ENCODE assay signal across 16 cellular contexts in the genomic region with DNA sequence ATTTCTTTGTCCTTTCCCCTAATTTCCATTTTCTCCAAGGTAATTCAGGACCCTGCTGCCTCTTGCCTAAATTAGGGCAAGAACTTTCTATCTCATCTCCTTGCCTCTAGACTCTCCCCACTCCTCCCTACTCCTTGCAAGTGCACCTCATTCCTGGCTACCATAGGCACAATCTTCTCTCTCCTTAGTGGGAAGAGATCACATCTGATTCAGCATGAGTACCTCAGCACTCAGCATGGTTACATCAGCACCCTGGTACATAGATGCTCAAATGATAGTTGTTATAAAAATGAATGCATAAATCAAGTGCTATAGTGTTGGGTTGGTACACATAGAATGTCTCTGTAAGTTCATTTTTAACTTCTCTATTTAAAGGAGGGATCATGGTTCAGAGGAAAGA.
"Had no signal": no experiment of that assay in that cellular context is flagged by ENCODE, and none has a peak within 500 bp of the region (broad histone marks: within the 10 kb centered on the region; RNA-seq: fewer than 3 reads in every experiment).

No MANE protein-coding gene starts in this region.

- H3K27ac ChIP-seq: gastrocnemius medialis, psoas muscle, right lobe of liver, spleen, tibial nerve had no signal

- H3K36me3 ChIP-seq: gastrocnemius medialis, right lobe of liver, spleen, tibial nerve had no signal

- DNase-seq: effector memory CD4-positive, alpha-beta T cell; gastrocnemius medialis; glutamatergic neuron; natural killer cell; psoas muscle; retina; spleen; stimulated activated CD4-positive, alpha-beta T cell treated with anti-CD3 and anti-CD28 coated beads, Interleukin-15, amount 100 ng/mL, for 24 hours; stimulated activated CD4-positive, alpha-beta T cell treated with anti-CD3 and anti-CD28 coated beads, Interleukin-1b, Interleukin-23, amount 100 ng/mL, for 48 hours; stimulated activated CD4-positive, alpha-beta T cell treated with anti-CD3 and anti-CD28 coated beads, Interleukin-4, amount 100 ng/mL, for 24 hours had no signal

- H3K9me3 Mint-ChIP-seq: natural killer cell; stimulated activated memory B cell treated with anti-CD40 and anti-IgM and Interleukin-4, amounts not matched to agents 10 μg/mL and 1 μg/mL and 100 μg/mL, for 72 hours; stimulated activated naive CD8-positive, alpha-beta T cell treated with anti-CD3 and anti-CD28 coated beads, Interleukin-15, Interleukin-2, amounts not matched to agents 100 ng/mL and 50 ng/mL, for 24 hours had no signal

- H3K4me1 ChIP-seq: gastrocnemius medialis, psoas muscle had no signal

- H3K9me3 ChIP-seq: gastrocnemius medialis, psoas muscle, right lobe of liver, tibial nerve had no signal

- H3K4me3 Mint-ChIP-seq: mesothelial cell of epicardium; natural killer cell; stimulated activated memory B cell treated with anti-CD40 and anti-IgM and Interleukin-4, amounts not matched to agents 10 μg/mL and 1 μg/mL and 100 μg/mL, for 72 hours; stimulated activated naive CD8-positive, alpha-beta T cell treated with anti-CD3 and anti-CD28 coated beads, Interleukin-15, Interleukin-2, amounts not matched to agents 100 ng/mL and 50 ng/mL, for 24 hours had no signal

- ATAC-seq: esophagus mucosa; gastrocnemius medialis; natural killer cell; psoas muscle; stimulated activated memory B cell treated with anti-CD40 and anti-IgM and Interleukin-4, amounts not matched to agents 10 μg/mL and 1 μg/mL and 100 μg/mL, for 72 hours had no signal

- H3K27ac Mint-ChIP-seq: mesothelial cell of epicardium; natural killer cell; stimulated activated memory B cell treated with anti-CD40 and anti-IgM and Interleukin-4, amounts not matched to agents 10 μg/mL and 1 μg/mL and 100 μg/mL, for 72 hours; stimulated activated naive CD8-positive, alpha-beta T cell treated with anti-CD3 and anti-CD28 coated beads, Interleukin-15, Interleukin-2, amounts not matched to agents 100 ng/mL and 50 ng/mL, for 24 hours had no signal

- H3K4me1 Mint-ChIP-seq: natural killer cell; stimulated activated memory B cell treated with anti-CD40 and anti-IgM and Interleukin-4, amounts not matched to agents 10 μg/mL and 1 μg/mL and 100 μg/mL, for 72 hours had no signal

- H3K4me3 ChIP-seq: gastrocnemius medialis, psoas muscle, right lobe of liver, spleen, tibial nerve had no signal

- H3K36me3 Mint-ChIP-seq: mesothelial cell of epicardium; natural killer cell; stimulated activated memory B cell treated with anti-CD40 and anti-IgM and Interleukin-4, amounts not matched to agents 10 μg/mL and 1 μg/mL and 100 μg/mL, for 72 hours had no signal

- H3K27me3 ChIP-seq: gastrocnemius medialis, right lobe of liver, tibial nerve had no signal

- H3K27me3 Mint-ChIP-seq: stimulated activated memory B cell treated with anti-CD40 and anti-IgM and Interleukin-4, amounts not matched to agents 10 μg/mL and 1 μg/mL and 100 μg/mL, for 72 hours had no signal
